In genomic region chr18:48321121-48321520, GRCh38 we compare ENCODE assay signal across 21 cellular contexts.
DNase-seq lines count a peak whose midpoint lies in the region; ATAC-seq and TF ChIP-seq lines count a peak whose summit lies in the region.
"Had no signal": no experiment of that assay in that cellular context is flagged by ENCODE, and none has a peak within 500 bp of the region (broad histone marks: within the 10 kb centered on the region; RNA-seq: fewer than 3 reads in every experiment).

No MANE protein-coding gene starts in this region.

- H2AFZ ChIP-seq in mammary epithelial cell (ENCODE audit: low read depth, low read length) (no peak overlapping the region), neural cell (ENCODE audit: low read depth, low read length) (no peak overlapping the region)
- H2AFZ ChIP-seq: GM23248, PC-9 had no signal

- H3K36me3 ChIP-seq in breast epithelium: no peaks in the 10 kb centered on the region
- H3K36me3 ChIP-seq in mammary epithelial cell (ENCODE audit: insufficient read depth, low read length): no peaks in the 10 kb centered on the region
- H3K36me3 ChIP-seq in SJSA1: no peaks in the 10 kb centered on the region
- no peaks in the 10 kb centered on the region for H3K36me3 ChIP-seq in neural cell (ENCODE audit: insufficient read depth, low read length)
- H3K36me3 ChIP-seq: BLaER1 had no signal

- H3K9me3 Mint-ChIP-seq in stimulated activated naive B cell treated with anti-CD40 and anti-IgM and Interleukin-4, amounts not matched to agents 10 μg/mL and 1 μg/mL and 100 μg/mL, for 72 hours: peaks cover 0 to 1% of the 10 kb centered on the region in 2 donors
- H3K9me3 Mint-ChIP-seq: H9, HFFc6 had no signal

- TF ChIP-seq RAD21 in neural cell (conservative IDR thresholded peaks at IDR 0.05): no peak

- H3F3A ChIP-seq in neural cell (ENCODE audit: insufficient read depth, low read length, poor library complexity, severe bottlenecking): no peaks in the 10 kb centered on the region

- CTCF ChIA-PET in mammary epithelial cell (lab: Charles Lee; ENCODE audit: low non-redundant PET): no interaction called here

- H3K4me2 ChIP-seq in mammary epithelial cell (ENCODE audit: insufficient read depth, low read depth, low read length) (no peak overlapping the region), neural cell (ENCODE audit: low read length) (no peak overlapping the region)
- H3K4me2 ChIP-seq: BLaER1, PC-9 had no signal

- H3K4me1 ChIP-seq in breast epithelium (peaks cover 10 to 25% of the 10 kb centered on the region in 2 donors), mammary epithelial cell (ENCODE audit: insufficient read depth, low read length) (peaks cover 53% of the 10 kb centered on the region), SJSA1 (replicated peaks) (peaks cover 48% of the 10 kb centered on the region)

- dilution Hi-C loops in mammary epithelial cell (cut with HindIII; ENCODE audit: low sequenced_read_pairs): no loop called here

- H3K27ac ChIP-seq in breast epithelium: peak overlapping the region; percentile 34 to 84
- H3K27ac ChIP-seq in mammary epithelial cell (ENCODE audit: insufficient read depth, low read depth, low read length): no peak overlapping the region
- peak overlapping the region; percentile 90 for H3K27ac ChIP-seq in SJSA1
- H3K27ac ChIP-seq in neural cell (ENCODE audit: low read length): no peak overlapping the region
- H3K27ac ChIP-seq: BLaER1, GM23248, PC-9 had no signal

- no peaks in the 10 kb centered on the region for H3K4me1 Mint-ChIP-seq in stimulated activated naive B cell treated with anti-CD40 and anti-IgM and Interleukin-4, amounts not matched to agents 10 μg/mL and 1 μg/mL and 100 μg/mL, for 72 hours
- H3K4me1 Mint-ChIP-seq: CD4-positive, CD25-positive, alpha-beta regulatory T cell had no signal

- no TSS peak for BruUV-seq in mammary epithelial cell (replicated peaks; lab: Mats Ljungman, UMichigan)

- H3K27me3 Mint-ChIP-seq in stimulated activated naive B cell treated with anti-CD40 and anti-IgM and Interleukin-4, amounts not matched to agents 10 μg/mL and 1 μg/mL and 100 μg/mL, for 72 hours: peaks cover 10 to 14% of the 10 kb centered on the region in 2 donors
- H3K27me3 Mint-ChIP-seq: CD4-positive, CD25-positive, alpha-beta regulatory T cell had no signal

- 100% methylated on average over 2 of the region's 3 CpGs for WGBS in mammary epithelial cell (ENCODE audit: low coverage, missing lambda C conversion rate)

- TF ChIP-seq POLR2A in breast epithelium (IDR thresholded peaks at IDR 0.05): no peak

- H3K4me3 Mint-ChIP-seq in stimulated activated naive B cell treated with anti-CD40 and anti-IgM and Interleukin-4, amounts not matched to agents 10 μg/mL and 1 μg/mL and 100 μg/mL, for 72 hours: no peak overlapping the region
- H3K4me3 Mint-ChIP-seq: CD4-positive, CD25-positive, alpha-beta regulatory T cell; H9; HFFc6 had no signal

- no peak overlapping the region for H3K4me3 ChIP-seq in breast epithelium
- no peak overlapping the region for H3K4me3 ChIP-seq in mammary epithelial cell (replicated peaks in 1 of 3; ENCODE audit: insufficient read depth in 1 of 3, low read depth in 2 of 3, low read length in 3 of 3)
- no peak overlapping the region for H3K4me3 ChIP-seq in SJSA1
- no peak overlapping the region for H3K4me3 ChIP-seq in neural cell (ENCODE audit: low read length)
- H3K4me3 ChIP-seq: BLaER1, GM12878, GM23248, K562, PC-9 had no signal

- no peaks in the 10 kb centered on the region for H4K20me1 ChIP-seq in mammary epithelial cell (ENCODE audit: insufficient read depth, low read length)
- H4K20me1 ChIP-seq in neural cell (ENCODE audit: insufficient read depth): no peaks in the 10 kb centered on the region
- H4K20me1 ChIP-seq: BLaER1 had no signal

- no peaks in the 10 kb centered on the region for H3K9me2 ChIP-seq in neural cell (ENCODE audit: insufficient read depth, low read length)

- no peaks in the 10 kb centered on the region for H3K27me3 ChIP-seq in breast epithelium
- H3K27me3 ChIP-seq in mammary epithelial cell (ENCODE audit: insufficient read depth, low read length): no peaks in the 10 kb centered on the region
- no peaks in the 10 kb centered on the region for H3K27me3 ChIP-seq in SJSA1 (replicated peaks)
- no peaks in the 10 kb centered on the region for H3K27me3 ChIP-seq in neural cell (ENCODE audit: insufficient read depth, low read depth, low read length)
- H3K27me3 ChIP-seq: BLaER1 had no signal

- no peaks in the 10 kb centered on the region for H3K9me3 ChIP-seq in breast epithelium
- no peaks in the 10 kb centered on the region for H3K9me3 ChIP-seq in mammary epithelial cell (replicated peaks; ENCODE audit: insufficient read depth, low read length)
- no peaks in the 10 kb centered on the region for H3K9me3 ChIP-seq in SJSA1 (replicated peaks)
- no peaks in the 10 kb centered on the region for H3K9me3 ChIP-seq in neural cell (ENCODE audit: low read length)
- H3K9me3 ChIP-seq: BLaER1 had no signal

- intact Hi-C loops in breast epithelium (cut with DNase I; ENCODE audit: low total_unique reads) (no loop called here), mammary epithelial cell (cut with micrococcal nuclease) (no loop called here), Right ventricle myocardium inferior (cut with DNase I) (no loop called here)

- H3K36me3 Mint-ChIP-seq in stimulated activated naive B cell treated with anti-CD40 and anti-IgM and Interleukin-4, amounts not matched to agents 10 μg/mL and 1 μg/mL and 100 μg/mL, for 72 hours: no peaks in the 10 kb centered on the region
- H3K36me3 Mint-ChIP-seq: CD4-positive, CD25-positive, alpha-beta regulatory T cell had no signal

- in situ Hi-C loops in mammary epithelial cell (cut with MboI; ENCODE audit: low sequenced_read_pairs in 2 of 2): loop anchor here in 1 of 2 donors (10.0 kb wide), 1 partner anchor 86 kb away; no protein-coding TSS in a partner anchor

- H3K27ac Mint-ChIP-seq in stimulated activated naive B cell treated with anti-CD40 and anti-IgM and Interleukin-4, amounts not matched to agents 10 μg/mL and 1 μg/mL and 100 μg/mL, for 72 hours: no peak overlapping the region
- H3K27ac Mint-ChIP-seq: H9, HFFc6 had no signal

- DNase-seq in breast epithelium (ENCODE audit: low spot score in 2 of 2): no peak
- no peak for DNase-seq in mammary epithelial cell
- no peak for DNase-seq in SJSA1 (ENCODE audit: low read depth in 1 of 2, low spot score in 2 of 2)
- DNase-seq in Right ventricle myocardium inferior (ENCODE audit: missing footprints): no peak
- no peak for DNase-seq in GM19240 (ENCODE audit: insufficient read length, low spot score)
- no peak for DNase-seq in stimulated activated naive B cell treated with anti-CD40 and anti-IgM and Interleukin-4, amounts not matched to agents 10 μg/mL and 1 μg/mL and 100 μg/mL, for 72 hours
- DNase-seq: CD4-positive, CD25-positive, alpha-beta regulatory T cell; GM23248; H9; HFFc6; Kasumi-1; MV-4-11; NCI-H1436 treated with DMSO at 0.1 percent for 48 hours; PC-9; Right ventricle myocardium superior; T-helper 1 cell had no signal

- H3K9ac ChIP-seq in mammary epithelial cell (ENCODE audit: insufficient read depth, low read length) (no peak overlapping the region), neural cell (ENCODE audit: low read length) (peak overlapping the region; percentile 7)
- H3K9ac ChIP-seq: BLaER1, GM23248 had no signal

- ATAC-seq in Right ventricle myocardium inferior (no peak), HG03135 (IDR thresholded peaks at IDR 0.05; ENCODE audit: unreplicated experiment) (no peak)
- ATAC-seq in stimulated activated naive B cell treated with anti-CD40 and anti-IgM and Interleukin-4, amounts not matched to agents 10 μg/mL and 1 μg/mL and 100 μg/mL, for 72 hours (replicated peaks): no peak
- ATAC-seq: GM12878, K562 had no signal

- no peak for TF ChIP-seq EP300 in neural cell (conservative IDR thresholded peaks at IDR 0.05; ENCODE audit: poor library complexity, severe bottlenecking)

- no peaks in the 10 kb centered on the region for H3K79me2 ChIP-seq in mammary epithelial cell (ENCODE audit: insufficient read depth, low read length)
- no peaks in the 10 kb centered on the region for H3K79me2 ChIP-seq in neural cell (replicated peaks; ENCODE audit: insufficient read depth, low read length)

- TF ChIP-seq CTCF in breast epithelium (IDR thresholded peaks at IDR 0.05) (no peak), mammary epithelial cell (conservative IDR thresholded peaks at IDR 0.05 in 1 of 2, IDR thresholded peaks at IDR 0.05 in 1 of 2; ENCODE audit: extremely low read depth in 1 of 2, insufficient read depth in 1 of 2, low read depth in 1 of 2, low read length in 2 of 2) (no peak), neural cell (IDR thresholded peaks at IDR 0.05; ENCODE audit: poor library complexity, severe bottlenecking) (no peak)

TF ChIP-seq in neural cell, 6 proteins besides CTCF, POLR2A, EP300 and RAD21:
- TF ChIP-seq TAF1 (IDR thresholded peaks at IDR 0.05; ENCODE audit: low read depth) (no peak), EZH2 (IDR thresholded peaks at IDR 0.05; ENCODE audit: borderline replicate concordance, insufficient read depth, low read length, poor library complexity, severe bottlenecking) (no peak), POLR2AphosphoS5 (IDR thresholded peaks at IDR 0.05) (no peak), REST (IDR thresholded peaks at IDR 0.05; ENCODE audit: borderline replicate concordance) (no peak), MXI1 (conservative IDR thresholded peaks at IDR 0.05; ENCODE audit: poor library complexity, severe bottlenecking) (no peak), SMC3 (conservative IDR thresholded peaks at IDR 0.05; ENCODE audit: poor library complexity) (no peak)

Comparison
In these comparisons a context has a peak if more than half of its experiments do, and no peak if none do; other contexts are left out.
1. H3K27ac ChIP-seq: peak in breast epithelium (2 of 2) and SJSA1 (single experiment); none in mammary epithelial cell (single experiment) and neural cell (single experiment).